In genomic region chr4:143513314-143514211, GRCh38 we compare ENCODE assay signal across 8 cellular contexts. TPM values are rescaled to one million over a fixed set of nuclear protein-coding genes. Genes with fewer than 3 reads are reported as not detected.
DNase-seq lines count a peak whose midpoint lies in the region; TF ChIP-seq lines count a peak whose summit lies in the region.

Gene SMARCA5, plus strand, starts transcription at chr4:143513702. Its CDS starts 223 bp downstream, at chr4:143513925.

- no peak within 1 kb of the TSS for H2AK5ac ChIP-seq in H9 (ENCODE audit: insufficient read length, low read length)

- peak within 1 kb of the TSS; percentile 94 for H4K91ac ChIP-seq in H9 (ENCODE audit: insufficient read length, low read depth, low read length)

- peak within 1 kb of the TSS; percentile 37 for H2AFZ ChIP-seq in H9 (ENCODE audit: low read length)

- H3K9me3 ChIP-seq in H9 (ENCODE audit: control insufficient read depth, low read depth, low read length) (no peaks in the 10 kb centered on the region), MG63 (no peaks in the 10 kb centered on the region)

- H3K27me3 Mint-ChIP-seq in H9 (ENCODE audit: low read depth) (peaks cover 2% of the 10 kb centered on the region; the same call in 1 of the 2 replicates), nephron (ENCODE audit: low read depth) (no peaks in the 10 kb centered on the region)
- H3K27me3 Mint-ChIP-seq in stimulated activated naive CD8-positive, alpha-beta T cell treated with anti-CD3 and anti-CD28 coated beads, Interleukin-15, Interleukin-2, amounts not matched to agents 100 ng/mL and 50 ng/mL, for 24 hours, result no peaks in the 10 kb centered on the region

- H2BK20ac ChIP-seq in H9 (ENCODE audit: low read depth, low read length, poor library complexity, severe bottlenecking), result no peak within 1 kb of the TSS

- H3K4me1 ChIP-seq in H9 (ENCODE audit: insufficient read depth, low read length), result no peaks in the 10 kb centered on the region

- peak within 1 kb of the TSS; percentile 53 for H3K4me2 ChIP-seq in H9 (ENCODE audit: insufficient read depth, insufficient read length, low read length)

- H3K27ac Mint-ChIP-seq in H9 (peak within 1 kb of the TSS; percentile 99 to 100 (median 99)), nephron (peak within 1 kb of the TSS; percentile 100)
- peak within 1 kb of the TSS; percentile 96 for H3K27ac Mint-ChIP-seq in stimulated activated naive CD8-positive, alpha-beta T cell treated with anti-CD3 and anti-CD28 coated beads, Interleukin-15, Interleukin-2, amounts not matched to agents 100 ng/mL and 50 ng/mL, for 24 hours

- H3K27me3 ChIP-seq in H9 (ENCODE audit: insufficient read depth, low read length), result no peaks in the 10 kb centered on the region
- peaks cover 4% of the 10 kb centered on the region; the same call in 1 of the 2 replicates for H3K27me3 ChIP-seq in MG63

- peak within 1 kb of the TSS; percentile 91 for H3K4ac ChIP-seq in H9 (ENCODE audit: low read depth, low read length)

- peak within 1 kb of the TSS; percentile 25 for H4K8ac ChIP-seq in H9 (replicated peaks; ENCODE audit: insufficient read length, low read depth, low read length)

- peak within 1 kb of the TSS; percentile 90 for H3K27ac ChIP-seq in H9 (ENCODE audit: insufficient read length, low read depth, low read length)

- H3K18ac ChIP-seq in H9 (ENCODE audit: insufficient read length, low read depth, low read length), result peak within 1 kb of the TSS; percentile 97

- no peaks in the 10 kb centered on the region for H3K9me3 Mint-ChIP-seq in H9
- no peaks in the 10 kb centered on the region for H3K9me3 Mint-ChIP-seq in nephron
- H3K9me3 Mint-ChIP-seq in stimulated activated naive CD8-positive, alpha-beta T cell treated with anti-CD3 and anti-CD28 coated beads, Interleukin-15, Interleukin-2, amounts not matched to agents 100 ng/mL and 50 ng/mL, for 24 hours, result no peaks in the 10 kb centered on the region

- DNase-seq in ELR (ENCODE audit: low read depth), result peak; percentile 97
- peak; percentile 98 for DNase-seq in H9
- peak; percentile 92 for DNase-seq in MG63
- DNase-seq in SHP77 treated with DMSO at 0.1 percent for 48 hours (lab: John Stamatoyannopoulos, UW), result peak; percentile 78
- DNase-seq in activated effector memory CD4-positive, alpha-beta T cell treated with anti-CD3 and anti-CD28 coated beads, Interleukin-2, amount 50 U/mL, for 16 hours, result peak; percentile 97
- DNase-seq in fibroblast of the aortic adventitia (ENCODE audit: low read depth), result peak; percentile 99

- no peak within 1 kb of the TSS for H2BK12ac ChIP-seq in H9 (ENCODE audit: insufficient read length, low read depth, low read length)

- no peaks in the 10 kb centered on the region for H4K20me1 ChIP-seq in H9 (ENCODE audit: control insufficient read depth, insufficient read depth, insufficient read length)

- TF ChIP-seq CTCF in H9 (conservative IDR thresholded peaks at IDR 0.05), result no peak
- TF ChIP-seq CTCF in fibroblast of the aortic adventitia (IDR thresholded peaks at IDR 0.05; ENCODE audit: insufficient read depth, low read length), result no peak
- no peak for TF ChIP-seq CTCF in nephron (IDR thresholded peaks at IDR 0.05; ENCODE audit: unreplicated experiment in 3 of 3)

- H3K4me3 Mint-ChIP-seq in H9 (peak within 1 kb of the TSS; percentile 96 to 97), nephron (peak within 1 kb of the TSS; percentile 96 to 100 (median 97))
- peak within 1 kb of the TSS; percentile 97 for H3K4me3 Mint-ChIP-seq in stimulated activated naive CD8-positive, alpha-beta T cell treated with anti-CD3 and anti-CD28 coated beads, Interleukin-15, Interleukin-2, amounts not matched to agents 100 ng/mL and 50 ng/mL, for 24 hours

- H2BK15ac ChIP-seq in H9 (ENCODE audit: low read depth, low read length), result no peak within 1 kb of the TSS

- H2BK5ac ChIP-seq in H9 (ENCODE audit: insufficient read length, low read length), result peak within 1 kb of the TSS; percentile 44

- H3K36me3 ChIP-seq in MG63, result peaks cover 21% of the 10 kb centered on the region

- H3K23ac ChIP-seq in H9 (ENCODE audit: insufficient read length, low read depth, low read length), result peak within 1 kb of the TSS; percentile 2

- no CpG with 5 or more reads among the region's 91 CpGs for WGBS in H9 (ENCODE audit: extremely low coverage, insufficient read length, low lambda C conversion rate)

- H3K36me3 Mint-ChIP-seq in H9 (ENCODE audit: insufficient read depth in 1 of 3, low read depth in 3 of 3) (peaks cover 9 to 36% (median 35%) of the 10 kb centered on the region in 3 experiments; a peak in 6 of 7 replicates), nephron (ENCODE audit: low read depth) (peaks cover 16% of the 10 kb centered on the region)
- peaks cover 29% of the 10 kb centered on the region for H3K36me3 Mint-ChIP-seq in stimulated activated naive CD8-positive, alpha-beta T cell treated with anti-CD3 and anti-CD28 coated beads, Interleukin-15, Interleukin-2, amounts not matched to agents 100 ng/mL and 50 ng/mL, for 24 hours (ENCODE audit: low read depth)

- peaks cover 16 to 20% of the 10 kb centered on the region in 2 experiments for H3K4me1 Mint-ChIP-seq in H9
- peaks cover 34% of the 10 kb centered on the region for H3K4me1 Mint-ChIP-seq in nephron
- peaks cover 41% of the 10 kb centered on the region for H3K4me1 Mint-ChIP-seq in stimulated activated naive CD8-positive, alpha-beta T cell treated with anti-CD3 and anti-CD28 coated beads, Interleukin-15, Interleukin-2, amounts not matched to agents 100 ng/mL and 50 ng/mL, for 24 hours (ENCODE audit: low read depth)

- peak within 1 kb of the TSS; percentile 39 for H2BK120ac ChIP-seq in H9 (ENCODE audit: low read depth, low read length, poor library complexity, severe bottlenecking)

- peaks cover 24% of the 10 kb centered on the region for H3K79me2 ChIP-seq in H9 (ENCODE audit: insufficient read depth, low read length)

- peak within 1 kb of the TSS; percentile 39 for H4K5ac ChIP-seq in H9 (ENCODE audit: insufficient read length, low read depth, low read length)

- H3K4me3 ChIP-seq in MG63 (peak within 1 kb of the TSS; percentile 70), fibroblast of the aortic adventitia (ENCODE audit: low read depth, low read length) (peak within 1 kb of the TSS; percentile 95)

- H3K79me1 ChIP-seq in H9 (ENCODE audit: insufficient read depth, low read depth, low read length, poor library complexity, severe bottlenecking), result no peaks in the 10 kb centered on the region

- peak within 1 kb of the TSS; percentile 92 for H3K9ac ChIP-seq in H9 (ENCODE audit: extremely low read depth, insufficient read length, low read length)

- H3T11ph ChIP-seq in H9 (ENCODE audit: low read length), result no peak within 1 kb of the TSS

- H3K14ac ChIP-seq in H9 (ENCODE audit: insufficient read depth, low read length), result peak within 1 kb of the TSS; percentile 95

- peak within 1 kb of the TSS; percentile 37 for H3K56ac ChIP-seq in H9 (ENCODE audit: insufficient read length, low read depth, low read length)

- H3K23me2 ChIP-seq in H9 (ENCODE audit: insufficient read length, low read depth, low read length, poor library complexity, severe bottlenecking), result no peaks in the 10 kb centered on the region

RNA-seq across cellular contexts. Expression of gene SMARCA5, which starts in this region (rescaled TPM):
- total RNA-seq in H9 (2021), result 107 and 110 TPM in 2 replicates
- 16.6 and 22.5 TPM in 2 replicates for total RNA-seq in MG63 (2014; rRNA removed; shearing (Covaris generic); ENCODE audit: low replicate concordance)
- total RNA-seq in fibroblast of the aortic adventitia (ENCODE audit: low replicate concordance), result 47.4 and 53.6 TPM in 2 replicates

Comparison
In these comparisons a context has a peak if more than half of its experiments do, and no peak if none do; other contexts are left out.
1. Peak in every context shown above with its lines: DNase-seq, H3K4me3 ChIP-seq and H3K27ac ChIP-seq.